ENCODE assay signal across 21 cellular contexts in the genomic region with DNA sequence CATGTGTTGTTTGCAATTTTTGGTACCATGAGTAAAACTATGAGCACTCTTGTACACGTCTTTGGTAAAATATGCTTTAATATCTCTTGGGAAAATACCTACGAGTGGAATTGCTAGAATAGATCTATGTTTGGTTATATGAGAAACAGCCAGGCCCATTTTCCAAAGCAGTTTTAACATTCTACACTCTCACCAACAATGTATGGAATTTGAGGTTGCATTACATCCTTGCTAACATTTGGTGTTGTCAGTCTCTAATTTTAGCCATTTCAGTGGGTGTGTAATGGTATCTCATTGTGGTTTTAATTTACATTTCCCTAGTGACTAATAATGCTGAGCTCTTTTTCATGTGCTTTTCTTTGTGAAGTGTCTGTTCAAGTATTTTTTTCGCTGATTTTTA.
DNase-seq lines count a peak whose midpoint lies in the region; ATAC-seq and TF ChIP-seq lines count a peak whose summit lies in the region.
"Had no signal": no experiment of that assay in that cellular context is flagged by ENCODE, and none has a peak within 500 bp of the region (broad histone marks: within the 10 kb centered on the region; RNA-seq: fewer than 3 reads in every experiment).

No MANE protein-coding gene starts in this region.

- no peaks in the 10 kb centered on the region for H3K4me1 Mint-ChIP-seq in central memory CD8-positive, alpha-beta T cell
- H3K4me1 Mint-ChIP-seq in nephron: peaks cover 10% of the 10 kb centered on the region
- no peaks in the 10 kb centered on the region for H3K4me1 Mint-ChIP-seq in effector memory CD8-positive, alpha-beta T cell (ENCODE audit: low read depth in 2 of 2)
- H3K4me1 Mint-ChIP-seq in activated CD8-positive, alpha-beta T cell treated with anti-CD3 and anti-CD28 coated beads for 36 hours (ENCODE audit: low read depth): no peaks in the 10 kb centered on the region
- H3K4me1 Mint-ChIP-seq: naive thymus-derived CD8-positive, alpha-beta T cell had no signal

- peak; percentile 93 for DNase-seq in AG10803 (ENCODE audit: low read depth)
- DNase-seq in LHCN-M2 (ENCODE audit: low read depth): peak; percentile 90
- DNase-seq in central memory CD8-positive, alpha-beta T cell (ENCODE audit: low spot score in 2 of 2): no peak
- DNase-seq in effector memory CD8-positive, alpha-beta T cell: no peak
- DNase-seq in activated CD8-positive, alpha-beta T cell treated with anti-CD3 and anti-CD28 coated beads for 36 hours: no peak
- no peak for DNase-seq in medulla oblongata (ENCODE audit: extremely low spot score)
- DNase-seq: activated CD4-positive, alpha-beta memory T cell treated with anti-CD3 and anti-CD28 coated beads for 36 hours; adrenal gland; Karpas-422; left lung; naive thymus-derived CD8-positive, alpha-beta T cell; NCI-H1417 treated with DMSO at 0.1 percent for 48 hours; NCI-H510A; stimulated activated CD4-positive, alpha-beta T cell treated with anti-CD3 and anti-CD28 coated beads, Interleukin-1b, Interleukin-23, amount 100 ng/mL, for 48 hours had no signal

- no peaks in the 10 kb centered on the region for H3K36me3 Mint-ChIP-seq in central memory CD8-positive, alpha-beta T cell (ENCODE audit: insufficient read depth)
- no peaks in the 10 kb centered on the region for H3K36me3 Mint-ChIP-seq in nephron (ENCODE audit: low read depth)
- H3K36me3 Mint-ChIP-seq in effector memory CD8-positive, alpha-beta T cell (ENCODE audit: insufficient read depth): no peaks in the 10 kb centered on the region
- no peaks in the 10 kb centered on the region for H3K36me3 Mint-ChIP-seq in activated CD8-positive, alpha-beta T cell treated with anti-CD3 and anti-CD28 coated beads for 36 hours (ENCODE audit: low read depth)
- H3K36me3 Mint-ChIP-seq: activated CD4-positive, alpha-beta memory T cell treated with anti-CD3 and anti-CD28 coated beads for 36 hours had no signal

- CTCF ChIA-PET in activated CD8-positive, alpha-beta T cell treated with anti-CD3 and anti-CD28 coated beads for 36 hours (lab: Charles Lee): interaction anchor here (0.6 kb wide), 1 partner anchor 101 kb away, joined by 3 read pairs; no protein-coding TSS in a partner anchor

- intact Hi-C loops in activated CD8-positive, alpha-beta T cell treated with anti-CD3 and anti-CD28 coated beads for 36 hours (cut with micrococcal nuclease): no loop called here

- H3K27ac Mint-ChIP-seq in central memory CD8-positive, alpha-beta T cell (ENCODE audit: low read depth): no peak overlapping the region
- H3K27ac Mint-ChIP-seq in nephron: peak overlapping the region in 2 of 3 experiments; percentile 32 to 34
- H3K27ac Mint-ChIP-seq in effector memory CD8-positive, alpha-beta T cell: no peak overlapping the region
- H3K27ac Mint-ChIP-seq in activated CD8-positive, alpha-beta T cell treated with anti-CD3 and anti-CD28 coated beads for 36 hours: no peak overlapping the region
- H3K27ac Mint-ChIP-seq: activated CD4-positive, alpha-beta memory T cell treated with anti-CD3 and anti-CD28 coated beads for 36 hours; activated T-helper 1 cell treated with anti-CD3 and anti-CD28 coated beads, Interleukin-12 subunit alpha, Interleukin-12 subunit beta, Interleukin-2, Interleukin-4 antibody, amounts not matched to agents 30 ng/mL and 10 ng/mL and 1 ng/mL, durations not matched to agents 14 hours and 24 hours and 36 hours; dendritic cell treated with granulocyte-macrophage colony-stimulating factor and Interleukin-4, amounts not matched to agents 40 ng/mL and 50 ng/mL, for 4 days; naive thymus-derived CD8-positive, alpha-beta T cell had no signal

- ATAC-seq in central memory CD8-positive, alpha-beta T cell (replicated peaks; ENCODE audit: extremely low read depth, poor library complexity, severe bottlenecking): peak; percentile 24
- no peak for ATAC-seq in effector memory CD8-positive, alpha-beta T cell (replicated peaks)
- no peak for ATAC-seq in GM19324 (IDR thresholded peaks at IDR 0.05; ENCODE audit: low FRiP score, unreplicated experiment)
- ATAC-seq in activated CD8-positive, alpha-beta T cell treated with anti-CD3 and anti-CD28 coated beads for 36 hours: no peak
- ATAC-seq: left lung; naive thymus-derived CD8-positive, alpha-beta T cell had no signal

- H3K4me3 Mint-ChIP-seq in central memory CD8-positive, alpha-beta T cell: no peak overlapping the region
- H3K4me3 Mint-ChIP-seq in nephron: no peak overlapping the region
- H3K4me3 Mint-ChIP-seq in effector memory CD8-positive, alpha-beta T cell: no peak overlapping the region
- no peak overlapping the region for H3K4me3 Mint-ChIP-seq in activated CD8-positive, alpha-beta T cell treated with anti-CD3 and anti-CD28 coated beads for 36 hours
- H3K4me3 Mint-ChIP-seq: activated CD4-positive, alpha-beta memory T cell treated with anti-CD3 and anti-CD28 coated beads for 36 hours; activated T-helper 1 cell treated with anti-CD3 and anti-CD28 coated beads, Interleukin-12 subunit alpha, Interleukin-12 subunit beta, Interleukin-2, Interleukin-4 antibody, amounts not matched to agents 30 ng/mL and 10 ng/mL and 1 ng/mL, durations not matched to agents 14 hours and 24 hours and 36 hours; dendritic cell treated with granulocyte-macrophage colony-stimulating factor and Interleukin-4, amounts not matched to agents 40 ng/mL and 50 ng/mL, for 4 days; naive thymus-derived CD8-positive, alpha-beta T cell had no signal

- TF ChIP-seq CTCF in AG10803 (conservative IDR thresholded peaks at IDR 0.05; ENCODE audit: low read length): no peak
- no peak for TF ChIP-seq CTCF in nephron (IDR thresholded peaks at IDR 0.05; ENCODE audit: unreplicated experiment in 3 of 3)
- no peak for TF ChIP-seq CTCF in activated CD8-positive, alpha-beta T cell treated with anti-CD3 and anti-CD28 coated beads for 36 hours (IDR thresholded peaks at IDR 0.05)

- H3K27me3 Mint-ChIP-seq in central memory CD8-positive, alpha-beta T cell: no peaks in the 10 kb centered on the region
- H3K27me3 Mint-ChIP-seq in nephron (ENCODE audit: low read depth): no peaks in the 10 kb centered on the region
- no peaks in the 10 kb centered on the region for H3K27me3 Mint-ChIP-seq in effector memory CD8-positive, alpha-beta T cell
- no peaks in the 10 kb centered on the region for H3K27me3 Mint-ChIP-seq in activated CD8-positive, alpha-beta T cell treated with anti-CD3 and anti-CD28 coated beads for 36 hours
- H3K27me3 Mint-ChIP-seq: activated CD4-positive, alpha-beta memory T cell treated with anti-CD3 and anti-CD28 coated beads for 36 hours; dendritic cell treated with granulocyte-macrophage colony-stimulating factor and Interleukin-4, amounts not matched to agents 40 ng/mL and 50 ng/mL, for 4 days had no signal

- H3K4me3 ChIP-seq in AG10803 (ENCODE audit: low read length): no peak overlapping the region
- H3K4me3 ChIP-seq: adrenal gland; BLaER1 treated with 17β-estradiol and CSF1 and Interleukin-3, amounts not matched to agents 10 nM and 100 nM; esophagus muscularis mucosa; HAP-1; left lung had no signal

- POLR2A ChIA-PET in activated CD8-positive, alpha-beta T cell treated with anti-CD3 and anti-CD28 coated beads for 36 hours (lab: Charles Lee): no interaction called here

- peaks cover 6% of the 10 kb centered on the region for H3K9me3 Mint-ChIP-seq in central memory CD8-positive, alpha-beta T cell
- peaks cover 20% of the 10 kb centered on the region for H3K9me3 Mint-ChIP-seq in nephron
- peaks cover 0 to 7% of the 10 kb centered on the region in 2 donors for H3K9me3 Mint-ChIP-seq in effector memory CD8-positive, alpha-beta T cell
- H3K9me3 Mint-ChIP-seq in activated CD8-positive, alpha-beta T cell treated with anti-CD3 and anti-CD28 coated beads for 36 hours: peaks cover 10% of the 10 kb centered on the region

Comparison
In these comparisons a context has a peak if more than half of its experiments do, and no peak if none do; other contexts are left out.
1. DNase-seq: peak in AG10803 (single experiment) and LHCN-M2 (single experiment); none in central memory CD8-positive, alpha-beta T cell (0 of 2), effector memory CD8-positive, alpha-beta T cell (0 of 3), activated CD8-positive, alpha-beta T cell treated with anti-CD3 and anti-CD28 coated beads for 36 hours (single experiment) and medulla oblongata (single experiment).
2. H3K27ac Mint-ChIP-seq: peak in nephron (2 of 3); none in central memory CD8-positive, alpha-beta T cell (single experiment), effector memory CD8-positive, alpha-beta T cell (0 of 2) and activated CD8-positive, alpha-beta T cell treated with anti-CD3 and anti-CD28 coated beads for 36 hours (single experiment).